8 cellular contexts compared by ENCODE assay signal in genomic region chr3:39147711-39148115, GRCh38. TPM values are rescaled to one million over a fixed set of nuclear protein-coding genes. Genes with fewer than 3 reads are reported as not detected.
DNase-seq lines count a peak whose midpoint lies in the region; ATAC-seq lines count a peak whose summit lies in the region.

No MANE protein-coding gene starts in this region.

- no peak overlapping the region for H2BK15ac ChIP-seq in neuronal stem cell (ENCODE audit: low read length)

- no peak overlapping the region for H3K4me2 ChIP-seq in neuronal stem cell (ENCODE audit: insufficient read depth, low read length, poor library complexity, severe bottlenecking)

- H2BK120ac ChIP-seq in neuronal stem cell (ENCODE audit: low read depth, low read length): no peak overlapping the region

- H3K27me3 ChIP-seq in neuronal stem cell (ENCODE audit: control insufficient read depth in 3 of 3, insufficient read depth in 3 of 3, low read depth in 1 of 3, low read length in 3 of 3): peaks cover 0 to 3% (median 0%) of the 10 kb centered on the region in 3 experiments

- no CpG with 5 or more reads among the region's 4 CpGs for WGBS in neuronal stem cell (ENCODE audit: extremely low coverage in 2 of 2, insufficient read length in 2 of 2, insufficient replicate concordance in 1 of 2), 2 donors

- H3K27me3 Mint-ChIP-seq in effector memory CD8-positive, alpha-beta T cell: no peaks in the 10 kb centered on the region

- peak overlapping the region; percentile 57 for H3K14ac ChIP-seq in neuronal stem cell (ENCODE audit: low read length)

- peak; percentile 15 for ATAC-seq in HG02938 (IDR thresholded peaks at IDR 0.05; ENCODE audit: unreplicated experiment)
- no peak for ATAC-seq in effector memory CD8-positive, alpha-beta T cell (replicated peaks)

- no peak overlapping the region for H3K4ac ChIP-seq in neuronal stem cell (ENCODE audit: low read length)

- no peak overlapping the region for H3K4me3 ChIP-seq in neuronal stem cell (ENCODE audit: low read length in 2 of 2)

- H3K18ac ChIP-seq in neuronal stem cell (ENCODE audit: low read length): no peak overlapping the region

- no peak overlapping the region for H4K91ac ChIP-seq in neuronal stem cell (ENCODE audit: low read depth, low read length, poor library complexity)

- H2AK5ac ChIP-seq in neuronal stem cell (ENCODE audit: low read depth, low read length): no peak overlapping the region

- no peak overlapping the region for H3K27ac ChIP-seq in neuronal stem cell (replicated peaks; ENCODE audit: low read length)

- peak overlapping the region; percentile 80 for H2AFZ ChIP-seq in neuronal stem cell (ENCODE audit: low read length)

- H3K27ac Mint-ChIP-seq in effector memory CD8-positive, alpha-beta T cell: peak overlapping the region; percentile 94 to 95

- no peaks in the 10 kb centered on the region for H3K9me3 Mint-ChIP-seq in effector memory CD8-positive, alpha-beta T cell

- peaks cover 64 to 73% of the 10 kb centered on the region in 2 donors for H3K4me1 Mint-ChIP-seq in effector memory CD8-positive, alpha-beta T cell (ENCODE audit: low read depth in 2 of 2)

- H2BK5ac ChIP-seq in neuronal stem cell (ENCODE audit: low read length): no peak overlapping the region

- no peak overlapping the region for H3K9ac ChIP-seq in neuronal stem cell (ENCODE audit: low read depth, low read length, poor library complexity)

- DNase-seq in activated effector memory CD4-positive, alpha-beta T cell treated with anti-CD3 and anti-CD28 coated beads, Interleukin-2, amount 50 U/mL, for 16 hours: peak; percentile 73
- DNase-seq in activated effector memory CD4-positive, alpha-beta T cell treated with Interleukin-2 at 50 U/mL for 16 hours: no peak
- DNase-seq in SW 1271 (lab: John Stamatoyannopoulos, UW): peak; percentile 50 to 65
- DNase-seq in effector memory CD8-positive, alpha-beta T cell: peak in 1 of 3 experiments; percentile 24
- no peak for DNase-seq in neuronal stem cell (ENCODE audit: low spot score)
- DNase-seq in GOT3 (lab: John Stamatoyannopoulos, UW): no peak
- DNase-seq in 8988T: no peak

- H3K36me3 ChIP-seq in neuronal stem cell (replicated peaks in 1 of 2; ENCODE audit: control insufficient read depth in 2 of 2, insufficient read depth in 2 of 2, low read length in 2 of 2): peaks cover 16 to 21% of the 10 kb centered on the region in 2 donors

- no peak overlapping the region for H4K8ac ChIP-seq in neuronal stem cell (ENCODE audit: low read depth, low read length)

- no peak overlapping the region for H3K23ac ChIP-seq in neuronal stem cell (ENCODE audit: low read depth, low read length, poor library complexity)

- peak overlapping the region; percentile 85 to 90 for H3K4me3 Mint-ChIP-seq in effector memory CD8-positive, alpha-beta T cell

- H2BK12ac ChIP-seq in neuronal stem cell (ENCODE audit: low read length): no peak overlapping the region

- H3K36me3 Mint-ChIP-seq in effector memory CD8-positive, alpha-beta T cell (ENCODE audit: insufficient read depth): peaks cover 99% of the 10 kb centered on the region

- H3K9me3 ChIP-seq in neuronal stem cell (replicated peaks in 1 of 2; ENCODE audit: control insufficient read depth in 2 of 2, insufficient read depth in 1 of 2, low read depth in 1 of 2, low read length in 2 of 2): no peaks in the 10 kb centered on the region

- peaks cover 48% of the 10 kb centered on the region in 2 donors for H3K4me1 ChIP-seq in neuronal stem cell (ENCODE audit: control insufficient read depth in 2 of 2, insufficient read depth in 1 of 2, low read depth in 1 of 2, low read length in 2 of 2)

- H3K79me1 ChIP-seq in neuronal stem cell (ENCODE audit: low read depth, low read length): peaks cover 12% of the 10 kb centered on the region

RNA-seq across cellular contexts. Expression of gene CSRNP1, which starts 5.7 kb away (rescaled TPM):
- 4.6 TPM for polyA plus RNA-seq in neuronal stem cell (2013, experiment 1 of 2)
- 4.5 TPM for polyA plus RNA-seq in neuronal stem cell (2013, experiment 2 of 2)

RNA-seq across cellular contexts. Expression of gene TTC21A, which starts 40.2 kb away (rescaled TPM):
- 4.3 TPM for polyA plus RNA-seq in neuronal stem cell (2013, experiment 1 of 2)
- 4.8 TPM for polyA plus RNA-seq in neuronal stem cell (2013, experiment 2 of 2)

RNA-seq across cellular contexts. Expression of gene GORASP1, which starts 40.3 kb away (rescaled TPM):
- 18.3 TPM for polyA plus RNA-seq in neuronal stem cell (2013, experiment 1 of 2)
- 18.3 TPM for polyA plus RNA-seq in neuronal stem cell (2013, experiment 2 of 2)

RNA-seq across cellular contexts. Expression of gene XIRP1, which starts 44.7 kb away (rescaled TPM):
- not detected for polyA plus RNA-seq in neuronal stem cell (2013, experiment 1 of 2)
- polyA plus RNA-seq in neuronal stem cell (2013, experiment 2 of 2): 0.01 TPM

Comparison
In these comparisons a context has a peak if more than half of its experiments do, and no peak if none do; other contexts are left out.
1. DNase-seq: peak in activated effector memory CD4-positive, alpha-beta T cell treated with anti-CD3 and anti-CD28 coated beads, Interleukin-2, amount 50 U/mL, for 16 hours (single experiment) and SW 1271 (2 of 2); none in activated effector memory CD4-positive, alpha-beta T cell treated with Interleukin-2 at 50 U/mL for 16 hours (single experiment), neuronal stem cell (single experiment), GOT3 (single experiment) and 8988T (single experiment).